8 cellular contexts compared by ENCODE assay signal in genomic region chr10:88114368-88114767, GRCh38.
DNase-seq lines count a peak whose midpoint lies in the region; ATAC-seq, FAIRE-seq and TF ChIP-seq lines count a peak whose summit lies in the region.

No MANE protein-coding gene starts in this region.

- peak; percentile 70 for FAIRE-seq in GM12892 (lab: Jason Lieb, UNC)
- FAIRE-seq in GM12878 (lab: Jason Lieb, UNC), result no peak

- H3K27me3 ChIP-seq in BLaER1 (no peaks in the 10 kb centered on the region), GM12878 (replicated peaks in 1 of 2; ENCODE audit: control insufficient read depth in 2 of 2, insufficient read depth in 2 of 2, low read length in 1 of 2) (no peaks in the 10 kb centered on the region)

- POLR2A ChIA-PET in GM12878 (lab: Charles Lee), result interaction anchor here (0.6 to 1.7 kb wide), 7 partner anchors 23 to 580 kb away, joined by 3 to 9 read pairs (median 4); no protein-coding TSS in a partner anchor

- CTCF ChIA-PET in GM12878 (lab: Yijun Ruan, JAX), result interaction anchor here (0.6 to 4.7 kb wide), 30 partner anchors 9 to 438 kb away, joined by 3 to 51 read pairs (median 4); partner anchors contain the start of genes KLLN and PTEN

- H3K9me3 ChIP-seq in BLaER1 (no peaks in the 10 kb centered on the region; the same call in 1 of the 2 replicates), GM12878 (replicated peaks; ENCODE audit: control insufficient read depth, insufficient read depth, low read length) (no peaks in the 10 kb centered on the region; the same call in 2 of the 3 replicates)

- RAD21 ChIA-PET in GM12878 (lab: Charles Lee; ENCODE audit: unreplicated experiment), result interaction anchor here (0.6 to 6.3 kb wide), 20 partner anchors 10 to 274 kb away, joined by 3 to 62 read pairs (median 4); partner anchors contain the start of genes KLLN and PTEN

- H3K4me1 ChIP-seq in BLaER1, result peaks cover 81% of the 10 kb centered on the region
- peaks cover 87% of the 10 kb centered on the region for H3K4me1 ChIP-seq in GM12878 (ENCODE audit: control insufficient read depth, insufficient read depth, low read length)

- H3K9ac ChIP-seq in BLaER1 (peak overlapping the region; percentile 40; the same call in 1 of the 2 replicates), GM12878 (ENCODE audit: control insufficient read depth, insufficient read depth, low read length) (peak overlapping the region; percentile 17; the same call in 1 of the 2 replicates)

- intact Hi-C loops in GM12878 (cut with micrococcal nuclease; ENCODE audit: unreplicated experiment), result loop anchor here (5.0 kb wide), 1 partner anchor 438 kb away; no protein-coding TSS in a partner anchor

- peak overlapping the region; percentile 22; the same call in 1 of the 2 replicates for H3K4me3 ChIP-seq in BLaER1
- H3K4me3 ChIP-seq in GM12878, result no peak overlapping the region

- ATAC-seq in GM12878 (peak; percentile 61), HG02885 (IDR thresholded peaks at IDR 0.05; ENCODE audit: poor library complexity, unreplicated experiment) (no peak), HG03520 (IDR thresholded peaks at IDR 0.05; ENCODE audit: unreplicated experiment) (no peak), HG02981 (IDR thresholded peaks at IDR 0.05; ENCODE audit: unreplicated experiment) (no peak)

- no peak for TF ChIP-seq EP300 in GM12878 (IDR thresholded peaks at IDR 0.05; ENCODE audit: borderline replicate concordance in 1 of 2, control insufficient read depth in 1 of 2, low read depth in 2 of 2, low read length in 2 of 2)

- peak; percentile 86 for TF ChIP-seq RAD21 in GM12878 (IDR thresholded peaks at IDR 0.05; ENCODE audit: insufficient read depth, low read depth, low read length)

- H3K36me3 ChIP-seq in BLaER1, result no peaks in the 10 kb centered on the region
- no peaks in the 10 kb centered on the region for H3K36me3 ChIP-seq in GM12878 (ENCODE audit: control insufficient read depth in 2 of 2, insufficient read depth in 2 of 2, low read length in 1 of 2)

- BruUV-seq in GM12878 (replicated peaks; lab: Mats Ljungman, UMichigan), result no TSS peak

- peak overlapping the region; percentile 60 for H2AFZ ChIP-seq in GM12878 (ENCODE audit: control insufficient read depth, low read depth, low read length)

- TF ChIP-seq POLR2A in GM12892 (IDR thresholded peaks at IDR 0.05; ENCODE audit: low read depth, low read length) (no peak), GM12878 (IDR thresholded peaks at IDR 0.05; ENCODE audit: low read depth, low read length) (no peak)

- in situ Hi-C loops in GM12878 (cut with MboI), result loop anchor here (5.0 kb wide), 1 partner anchor 252 kb away; the partner anchor contains the start of genes KLLN and PTEN

- no peaks in the 10 kb centered on the region for H4K20me1 ChIP-seq in BLaER1
- H4K20me1 ChIP-seq in GM12878 (ENCODE audit: control insufficient read depth, insufficient read depth), result no peaks in the 10 kb centered on the region

- H3K4me2 ChIP-seq in BLaER1, result peak overlapping the region; percentile 91
- 0 out of 2 replicates have a peak overlapping the region, but pooled peaks have one; percentile 10 for H3K4me2 ChIP-seq in GM12878 (ENCODE audit: control insufficient read depth, insufficient read depth)

- 60% methylated on average over 7 of the region's 7 CpGs for WGBS in GM12878 (ENCODE audit: insufficient coverage, insufficient replicate concordance, low lambda C conversion rate, missing lambda C conversion rate)

- H3K27ac ChIP-seq in BLaER1 (peak overlapping the region; percentile 87), GM12878 (ENCODE audit: control insufficient read depth, insufficient read depth) (peak overlapping the region; percentile 86)

- SMC1A ChIA-PET in GM12878 (lab: Charles Lee; ENCODE audit: uncharacterized antibody, unreplicated experiment), result interaction anchor here (0.6 to 14.9 kb wide), 24 partner anchors 11 to 457 kb away, joined by 3 to 229 read pairs (median 4); partner anchors contain the start of genes KLLN and PTEN

- peak; percentile 69 to 73 (median 72) for TF ChIP-seq CTCF in GM12878 (IDR thresholded peaks at IDR 0.05 in 2 of 3, conservative IDR thresholded peaks at IDR 0.05 in 1 of 3; ENCODE audit: control insufficient read depth in 2 of 3, extremely low read depth in 1 of 3, insufficient read depth in 1 of 3, low read depth in 3 of 3, low read length in 3 of 3)

- no peak for DNase-seq in GM12892 (ENCODE audit: insufficient read length)
- peak; percentile 75 for DNase-seq in NCI-H146 (lab: John Stamatoyannopoulos, UW)
- no peak for DNase-seq in GM12878 (ENCODE audit: low read depth, low spot score)
- peak; percentile 61 for DNase-seq in left kidney (ENCODE audit: low read depth, low spot score)

- no peaks in the 10 kb centered on the region; the same call in 1 of the 2 replicates for H3K79me2 ChIP-seq in GM12878 (ENCODE audit: control insufficient read depth, insufficient read depth, low read length)

TF ChIP-seq in GM12878, 131 proteins besides CTCF, POLR2A, EP300 and RAD21 (continues in another document):
- TF ChIP-seq BRCA1 (IDR thresholded peaks at IDR 0.05; ENCODE audit: low read depth, low read length) (no peak), SPI1 (IDR thresholded peaks at IDR 0.05; ENCODE audit: borderline replicate concordance, insufficient read depth, low read depth, low read length) (no peak), KDM1A (IDR thresholded peaks at IDR 0.05; ENCODE audit: borderline replicate concordance) (no peak), SP1 (IDR thresholded peaks at IDR 0.05; ENCODE audit: low read depth, low read length) (no peak), FOXK2 (IDR thresholded peaks at IDR 0.05) (no peak), HDAC2 (IDR thresholded peaks at IDR 0.05) (no peak), RFX5 (IDR thresholded peaks at IDR 0.05; ENCODE audit: low read depth, low read length) (no peak), ZSCAN29 (IDR thresholded peaks at IDR 0.05) (no peak), YBX1 (IDR thresholded peaks at IDR 0.05) (no peak), NFXL1 (IDR thresholded peaks at IDR 0.05; ENCODE audit: borderline replicate concordance) (no peak), CBX5 (IDR thresholded peaks at IDR 0.05; ENCODE audit: low read depth) (0 out of 2 replicates have a peak, but pooled peaks have one; percentile 57), RAD51 (IDR thresholded peaks at IDR 0.05) (no peak), TCF3 (IDR thresholded peaks at IDR 0.05; ENCODE audit: borderline replicate concordance, insufficient read depth, low read depth, low read length) (no peak), BHLHE40 (IDR thresholded peaks at IDR 0.05; ENCODE audit: borderline replicate concordance in 1 of 2, low read depth in 2 of 2, low read length in 1 of 2) (no peak)
- TF ChIP-seq, protein P1, sequence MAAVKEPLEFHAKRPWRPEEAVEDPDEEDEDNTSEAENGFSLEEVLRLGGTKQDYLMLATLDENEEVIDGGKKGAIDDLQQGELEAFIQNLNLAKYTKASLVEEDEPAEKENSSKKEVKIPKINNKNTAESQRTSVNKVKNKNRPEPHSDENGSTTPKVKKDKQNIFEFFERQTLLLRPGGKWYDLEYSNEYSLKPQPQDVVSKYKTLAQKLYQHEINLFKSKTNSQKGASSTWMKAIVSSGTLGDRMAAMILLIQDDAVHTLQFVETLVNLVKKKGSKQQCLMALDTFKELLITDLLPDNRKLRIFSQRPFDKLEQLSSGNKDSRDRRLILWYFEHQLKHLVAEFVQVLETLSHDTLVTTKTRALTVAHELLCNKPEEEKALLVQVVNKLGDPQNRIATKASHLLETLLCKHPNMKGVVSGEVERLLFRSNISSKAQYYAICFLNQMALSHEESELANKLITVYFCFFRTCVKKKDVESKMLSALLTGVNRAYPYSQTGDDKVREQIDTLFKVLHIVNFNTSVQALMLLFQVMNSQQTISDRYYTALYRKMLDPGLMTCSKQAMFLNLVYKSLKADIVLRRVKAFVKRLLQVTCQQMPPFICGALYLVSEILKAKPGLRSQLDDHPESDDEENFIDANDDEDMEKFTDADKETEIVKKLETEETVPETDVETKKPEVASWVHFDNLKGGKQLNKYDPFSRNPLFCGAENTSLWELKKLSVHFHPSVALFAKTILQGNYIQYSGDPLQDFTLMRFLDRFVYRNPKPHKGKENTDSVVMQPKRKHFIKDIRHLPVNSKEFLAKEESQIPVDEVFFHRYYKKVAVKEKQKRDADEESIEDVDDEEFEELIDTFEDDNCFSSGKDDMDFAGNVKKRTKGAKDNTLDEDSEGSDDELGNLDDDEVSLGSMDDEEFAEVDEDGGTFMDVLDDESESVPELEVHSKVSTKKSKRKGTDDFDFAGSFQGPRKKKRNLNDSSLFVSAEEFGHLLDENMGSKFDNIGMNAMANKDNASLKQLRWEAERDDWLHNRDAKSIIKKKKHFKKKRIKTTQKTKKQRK (IDR thresholded peaks at IDR 0.05; ENCODE audit: low read depth, low read length), result no peak
- TF ChIP-seq, protein P2, sequence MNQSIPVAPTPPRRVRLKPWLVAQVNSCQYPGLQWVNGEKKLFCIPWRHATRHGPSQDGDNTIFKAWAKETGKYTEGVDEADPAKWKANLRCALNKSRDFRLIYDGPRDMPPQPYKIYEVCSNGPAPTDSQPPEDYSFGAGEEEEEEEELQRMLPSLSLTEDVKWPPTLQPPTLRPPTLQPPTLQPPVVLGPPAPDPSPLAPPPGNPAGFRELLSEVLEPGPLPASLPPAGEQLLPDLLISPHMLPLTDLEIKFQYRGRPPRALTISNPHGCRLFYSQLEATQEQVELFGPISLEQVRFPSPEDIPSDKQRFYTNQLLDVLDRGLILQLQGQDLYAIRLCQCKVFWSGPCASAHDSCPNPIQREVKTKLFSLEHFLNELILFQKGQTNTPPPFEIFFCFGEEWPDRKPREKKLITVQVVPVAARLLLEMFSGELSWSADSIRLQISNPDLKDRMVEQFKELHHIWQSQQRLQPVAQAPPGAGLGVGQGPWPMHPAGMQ (IDR thresholded peaks at IDR 0.05; ENCODE audit: borderline replicate concordance), result no peak
- TF ChIP-seq, protein P3, sequence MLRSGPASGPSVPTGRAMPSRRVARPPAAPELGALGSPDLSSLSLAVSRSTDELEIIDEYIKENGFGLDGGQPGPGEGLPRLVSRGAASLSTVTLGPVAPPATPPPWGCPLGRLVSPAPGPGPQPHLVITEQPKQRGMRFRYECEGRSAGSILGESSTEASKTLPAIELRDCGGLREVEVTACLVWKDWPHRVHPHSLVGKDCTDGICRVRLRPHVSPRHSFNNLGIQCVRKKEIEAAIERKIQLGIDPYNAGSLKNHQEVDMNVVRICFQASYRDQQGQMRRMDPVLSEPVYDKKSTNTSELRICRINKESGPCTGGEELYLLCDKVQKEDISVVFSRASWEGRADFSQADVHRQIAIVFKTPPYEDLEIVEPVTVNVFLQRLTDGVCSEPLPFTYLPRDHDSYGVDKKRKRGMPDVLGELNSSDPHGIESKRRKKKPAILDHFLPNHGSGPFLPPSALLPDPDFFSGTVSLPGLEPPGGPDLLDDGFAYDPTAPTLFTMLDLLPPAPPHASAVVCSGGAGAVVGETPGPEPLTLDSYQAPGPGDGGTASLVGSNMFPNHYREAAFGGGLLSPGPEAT (IDR thresholded peaks at IDR 0.05; ENCODE audit: low read depth), result no peak

Comparison
In these comparisons a context has a peak if more than half of its experiments do, and no peak if none do; other contexts are left out.
1. DNase-seq: peak in NCI-H146 (single experiment) and left kidney (single experiment); none in GM12892 (single experiment) and GM12878 (single experiment).